ENCODE assay signal across 8 cellular contexts in the genomic region with DNA sequence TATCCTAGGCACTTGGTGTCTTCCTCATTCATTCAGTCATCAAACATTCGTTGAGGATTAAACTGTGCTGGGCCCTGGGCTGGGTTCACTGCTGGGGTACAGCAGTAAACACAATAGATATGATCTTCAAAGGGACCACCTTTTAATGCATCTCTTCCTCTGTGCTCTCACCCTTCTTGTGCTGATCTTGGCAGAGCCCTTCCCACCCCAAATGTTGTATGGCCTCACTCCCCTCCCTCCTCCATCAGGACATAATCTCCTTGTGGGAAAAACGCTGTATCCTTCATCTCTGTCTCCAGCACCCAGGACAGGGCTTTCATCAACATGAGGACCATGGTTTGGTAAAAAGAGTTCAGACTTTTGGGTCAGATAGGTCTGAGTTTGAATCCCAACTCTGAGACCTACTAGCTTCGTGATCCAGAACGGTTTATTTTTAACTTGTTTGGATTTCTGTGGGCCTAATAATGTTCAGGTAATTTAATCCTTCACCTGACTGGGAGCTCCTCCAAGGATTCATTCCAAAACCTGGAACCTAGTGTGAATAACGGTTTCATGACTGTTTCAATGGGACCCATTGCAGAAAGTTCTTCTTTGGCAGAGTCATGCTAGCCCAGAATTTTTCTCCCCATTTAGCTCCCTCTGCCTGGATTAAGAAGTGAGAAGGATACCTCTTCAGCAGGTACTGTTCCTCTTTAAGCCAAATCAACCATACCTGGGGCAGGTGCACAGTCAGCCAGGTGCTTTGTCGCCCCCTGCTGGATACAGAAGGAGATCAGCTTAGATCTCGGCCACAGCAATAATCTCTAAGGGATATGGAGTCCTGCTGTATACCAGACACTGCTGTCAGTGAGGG. TPM values are rescaled to one million over a fixed set of nuclear protein-coding genes. Genes with fewer than 3 reads are reported as not detected.
DNase-seq lines count a peak whose midpoint lies in the region; ATAC-seq lines count a peak whose summit lies in the region.

No MANE protein-coding gene starts in this region.

- no peaks in the 10 kb centered on the region for H3K36me3 Mint-ChIP-seq in activated T-cell treated with anti-CD3 and anti-CD28 coated beads, Interleukin-2, amount 50 U/mL, for 72 hours (ENCODE audit: insufficient read depth in 2 of 2)

- no peaks in the 10 kb centered on the region for H3K4me1 Mint-ChIP-seq in activated T-cell treated with anti-CD3 and anti-CD28 coated beads, Interleukin-2, amount 50 U/mL, for 72 hours (ENCODE audit: low read depth)

- peaks cover 23% of the 10 kb centered on the region for H3K27me3 Mint-ChIP-seq in activated T-cell treated with anti-CD3 and anti-CD28 coated beads, Interleukin-2, amount 50 U/mL, for 72 hours (ENCODE audit: low read depth)

- H3K9me3 Mint-ChIP-seq in activated T-cell treated with anti-CD3 and anti-CD28 coated beads, Interleukin-2, amount 50 U/mL, for 72 hours = no peaks in the 10 kb centered on the region

- no peak overlapping the region for H3K27ac Mint-ChIP-seq in activated T-cell treated with anti-CD3 and anti-CD28 coated beads, Interleukin-2, amount 50 U/mL, for 72 hours

- peak; percentile 73 for ATAC-seq in GM21619 (IDR thresholded peaks at IDR 0.05; ENCODE audit: unreplicated experiment)
- peak; percentile 65 to 66 for ATAC-seq in activated T-cell treated with anti-CD3 and anti-CD28 coated beads, Interleukin-2, amount 50 U/mL, for 72 hours (replicated peaks in 1 of 2)
- ATAC-seq in GM21367 (IDR thresholded peaks at IDR 0.05; ENCODE audit: unreplicated experiment) = no peak
- ATAC-seq in HG03045 (IDR thresholded peaks at IDR 0.05; ENCODE audit: unreplicated experiment) = no peak

- DNase-seq in DMS79 (lab: John Stamatoyannopoulos, UW) = peak; percentile 24
- peak; percentile 28 for DNase-seq in NCI-H748 treated with DMSO at 0.1 percent for 48 hours (lab: John Stamatoyannopoulos, UW)
- peak; percentile 66 to 71 for DNase-seq in activated T-cell treated with anti-CD3 and anti-CD28 coated beads, Interleukin-2, amount 50 U/mL, for 72 hours
- peak; percentile 74 for DNase-seq in germinal center (ENCODE audit: low spot score)
- peak; percentile 74 for DNase-seq in stimulated activated CD4-positive, alpha-beta T cell treated with anti-CD3 and anti-CD28 coated beads, Interleukin-4, amount 100 ng/mL, for 24 hours

- H3K4me3 Mint-ChIP-seq in activated T-cell treated with anti-CD3 and anti-CD28 coated beads, Interleukin-2, amount 50 U/mL, for 72 hours = no peak overlapping the region

RNA-seq across cellular contexts. Expression of gene WNT7A, which starts 5.2 kb away (rescaled TPM):
- total RNA-seq in activated T-cell treated with anti-CD3 and anti-CD28 coated beads, Interleukin-2, amount 50 U/mL, for 72 hours = under 1 TPM in 1 of 2 donors, not detected in 1; 0.58 TPM

Comparison
In these comparisons a context has a peak if more than half of its experiments do, and no peak if none do; other contexts are left out.
1. DNase-seq: peak in every context shown above with its lines; median percentile 74 in germinal center; 74 in stimulated activated CD4-positive, alpha-beta T cell treated with anti-CD3 and anti-CD28 coated beads, Interleukin-4, amount 100 ng/mL, for 24 hours; 68 in activated T-cell treated with anti-CD3 and anti-CD28 coated beads, Interleukin-2, amount 50 U/mL, for 72 hours; 28 in NCI-H748 treated with DMSO at 0.1 percent for 48 hours; 24 in DMS79.
2. ATAC-seq: peak in GM21619 (single experiment) and activated T-cell treated with anti-CD3 and anti-CD28 coated beads, Interleukin-2, amount 50 U/mL, for 72 hours (2 of 2); none in GM21367 (single experiment) and HG03045 (single experiment).